ENCODE assay signal across 11 cellular contexts in genomic region chr6:170152111-170152926, GRCh38.
DNase-seq lines count a peak whose midpoint lies in the region; ATAC-seq and TF ChIP-seq lines count a peak whose summit lies in the region.
"Had no signal": no experiment of that assay in that cellular context is flagged by ENCODE, and none has a peak within 500 bp of the region (broad histone marks: within the 10 kb centered on the region; RNA-seq: fewer than 3 reads in every experiment).

No MANE protein-coding gene starts in this region.

- H3K27ac ChIP-seq in SK-N-MC (peak overlapping the region; percentile 31), cardiac muscle cell (peak overlapping the region; percentile 49), parathyroid adenoma (peak overlapping the region; percentile 72)

- CTCF ChIA-PET in Calu3 (lab: Charles Lee): no interaction called here

- peak; percentile 53 for DNase-seq in Calu3
- no peak for DNase-seq in SK-N-MC (ENCODE audit: low read depth, low spot score)
- DNase-seq in cardiac muscle cell (ENCODE audit: low read depth in 1 of 2, low spot score in 1 of 2): no peak
- DNase-seq in NCI-H748 treated with DMSO at 0.1 percent for 48 hours (lab: John Stamatoyannopoulos, UW): no peak
- DNase-seq in stimulated activated CD8-positive, alpha-beta memory T cell treated with anti-CD3 and anti-CD28 coated beads, Interleukin-4, amount 100 ng/mL, for 48 hours: no peak
- DNase-seq in activated CD4-positive, CD25-positive, alpha-beta regulatory T cell treated with anti-CD3 and anti-CD28 coated beads, Interleukin-2, amount 50 U/mL, for 72 hours: no peak
- DNase-seq: naive B cell; NK-92 treated with Interleukin-12 subunit alpha and Interleukin-12 subunit beta, amount 100 ng/mL, for 24 hours had no signal

- H3K27me3 ChIP-seq in cardiac muscle cell: no peaks in the 10 kb centered on the region
- no peaks in the 10 kb centered on the region for H3K27me3 ChIP-seq in parathyroid adenoma (ENCODE audit: control insufficient read depth, insufficient read depth, low read length)

- H3K4me3 Mint-ChIP-seq in Calu3 (ENCODE audit: low read depth, unreplicated experiment): peak overlapping the region; percentile 50

- TF ChIP-seq CTCF in Calu3 (IDR thresholded peaks at IDR 0.05; ENCODE audit: unreplicated experiment): no peak
- no peak for TF ChIP-seq CTCF in cardiac muscle cell (IDR thresholded peaks at IDR 0.05; ENCODE audit: low read depth, low read length)
- TF ChIP-seq CTCF in parathyroid adenoma (IDR thresholded peaks at IDR 0.05): no peak

- no TSS peak for BruUV-seq in Calu3 (replicated peaks; lab: Mats Ljungman, UMichigan)

- H3K36me3 ChIP-seq in SK-N-MC (ENCODE audit: insufficient read depth, low read length) (no peaks in the 10 kb centered on the region), cardiac muscle cell (no peaks in the 10 kb centered on the region), parathyroid adenoma (ENCODE audit: control insufficient read depth, insufficient read depth, low read length) (no peaks in the 10 kb centered on the region)

- H3K4me1 Mint-ChIP-seq in Calu3 (ENCODE audit: low read depth, unreplicated experiment): no peaks in the 10 kb centered on the region

- H3K27ac Mint-ChIP-seq in Calu3 (ENCODE audit: unreplicated experiment): no peak overlapping the region
- H3K27ac Mint-ChIP-seq: naive B cell had no signal

- no peak overlapping the region for H3K9ac ChIP-seq in SK-N-MC (ENCODE audit: insufficient read length)
- H3K9ac ChIP-seq in parathyroid adenoma: no peak overlapping the region

- H3K9me3 Mint-ChIP-seq in Calu3 (ENCODE audit: low read depth, unreplicated experiment): no peaks in the 10 kb centered on the region
- H3K9me3 Mint-ChIP-seq: activated naive CD4-positive, alpha-beta T cell treated with anti-CD3 and anti-CD28 coated beads, Interleukin-2, amount 50 U/mL, for 24 hours; naive B cell had no signal

- H3K9me3 ChIP-seq in SK-N-MC (ENCODE audit: low read depth, low read length) (no peaks in the 10 kb centered on the region), cardiac muscle cell (ENCODE audit: low read depth) (no peaks in the 10 kb centered on the region), parathyroid adenoma (ENCODE audit: control insufficient read depth, low read length) (no peaks in the 10 kb centered on the region)

- ATAC-seq in GM18520 (IDR thresholded peaks at IDR 0.05; ENCODE audit: unreplicated experiment): no peak

- peak overlapping the region; percentile 43 for H2AFZ ChIP-seq in parathyroid adenoma

- peak overlapping the region; percentile 55 for H3K4me2 ChIP-seq in parathyroid adenoma (ENCODE audit: low read length)

- H3K27me3 Mint-ChIP-seq in Calu3 (ENCODE audit: unreplicated experiment): peaks cover 39% of the 10 kb centered on the region

- intact Hi-C loops in Calu3 (cut with micrococcal nuclease; ENCODE audit: unreplicated experiment): no loop called here

- no peaks in the 10 kb centered on the region for H3K79me2 ChIP-seq in parathyroid adenoma

- peaks cover under 1% of the 10 kb centered on the region for H3K36me3 Mint-ChIP-seq in Calu3 (ENCODE audit: insufficient read depth, unreplicated experiment)
- H3K36me3 Mint-ChIP-seq: activated naive CD4-positive, alpha-beta T cell treated with anti-CD3 and anti-CD28 coated beads, Interleukin-2, amount 50 U/mL, for 24 hours; naive B cell had no signal

- peaks cover 14% of the 10 kb centered on the region for H3K4me1 ChIP-seq in cardiac muscle cell (ENCODE audit: low read depth)
- H3K4me1 ChIP-seq in parathyroid adenoma: peaks cover 4% of the 10 kb centered on the region

- no peak overlapping the region for H3K4me3 ChIP-seq in SK-N-MC
- H3K4me3 ChIP-seq in cardiac muscle cell: no peak overlapping the region
- H3K4me3 ChIP-seq in parathyroid adenoma (ENCODE audit: low read depth, low read length): no peak overlapping the region
